In the genomic region with DNA sequence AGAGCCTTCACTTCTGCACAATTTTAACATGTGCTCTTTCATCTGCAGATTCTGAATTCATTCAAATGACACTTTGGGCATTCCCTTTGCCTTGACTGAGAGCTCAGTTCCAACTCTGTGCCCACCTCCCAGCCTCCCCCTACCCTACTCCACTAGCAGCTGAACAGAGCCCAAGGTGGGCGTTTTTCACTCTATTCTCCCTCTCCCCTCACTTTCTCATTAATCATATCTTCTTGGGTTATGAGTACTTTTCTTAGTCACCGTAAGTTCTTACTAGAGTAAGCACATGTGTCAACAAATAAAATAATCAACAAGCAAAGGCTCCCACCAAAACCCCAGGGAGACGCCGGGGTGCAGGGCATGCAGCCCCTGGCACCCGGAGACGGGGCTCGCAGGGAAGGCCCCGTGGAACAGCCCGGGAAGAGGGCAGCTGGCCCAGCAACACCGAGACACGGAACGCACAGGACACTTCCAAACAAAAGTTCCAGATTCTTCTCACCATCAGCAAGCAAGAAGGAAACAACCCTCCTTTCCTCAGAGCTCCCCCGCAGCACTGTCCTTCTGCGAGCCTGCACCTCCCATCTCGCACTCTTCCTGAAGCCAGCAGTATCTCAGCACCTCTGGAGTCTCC, we compare ENCODE assay signal across 15 cellular contexts. TPM values are rescaled to one million over a fixed set of nuclear protein-coding genes. Genes with fewer than 3 reads are reported as not detected.
A peak's percentile ranks its signal among the peaks of the same experiment; 100 is the strongest.
DNase-seq lines count a peak whose midpoint lies in the region; ATAC-seq and TF ChIP-seq lines count a peak whose summit lies in the region.
"Had no signal": no experiment of that assay in that cellular context is flagged by ENCODE, and none has a peak within 500 bp of the region (broad histone marks: within the 10 kb centered on the region; RNA-seq: fewer than 3 reads in every experiment).

No MANE protein-coding gene starts in this region.

- no peak for ATAC-seq in natural killer cell
- no peak for ATAC-seq in natural killer cell treated with Interleukin-12 subunit alpha and Interleukin-12 subunit beta and Interleukin-15 and Interleukin-18, amount 100 ng/mL, for 72 hours
- no peak for ATAC-seq in RWPE2 (ENCODE audit: low read depth)
- ATAC-seq in effector memory CD8-positive, alpha-beta T cell (replicated peaks) = no peak
- no peak for ATAC-seq in sciatic nerve
- no peak for ATAC-seq in GM21825 (IDR thresholded peaks at IDR 0.05; ENCODE audit: unreplicated experiment)
- ATAC-seq in GM18519 (IDR thresholded peaks at IDR 0.05; ENCODE audit: low FRiP score, unreplicated experiment) = no peak

- peaks cover 10% of the 10 kb centered on the region for H3K4me1 ChIP-seq in RWPE2 (ENCODE audit: insufficient read depth, poor library complexity, severe bottlenecking)
- H3K4me1 ChIP-seq: prostate gland had no signal

- no peaks in the 10 kb centered on the region for H3K36me3 Mint-ChIP-seq in natural killer cell
- no peaks in the 10 kb centered on the region for H3K36me3 Mint-ChIP-seq in natural killer cell treated with Interleukin-12 subunit alpha and Interleukin-12 subunit beta and Interleukin-15 and Interleukin-18, amount 100 ng/mL, for 72 hours
- peaks cover 4% of the 10 kb centered on the region for H3K36me3 Mint-ChIP-seq in effector memory CD8-positive, alpha-beta T cell (ENCODE audit: insufficient read depth)
- H3K36me3 Mint-ChIP-seq in type B pancreatic cell = peaks cover under 1% of the 10 kb centered on the region

- H3K9me3 Mint-ChIP-seq in natural killer cell (no peaks in the 10 kb centered on the region), type B pancreatic cell (no peaks in the 10 kb centered on the region)
- no peaks in the 10 kb centered on the region for H3K9me3 Mint-ChIP-seq in natural killer cell treated with Interleukin-12 subunit alpha and Interleukin-12 subunit beta and Interleukin-15 and Interleukin-18, amount 100 ng/mL, for 72 hours
- no peaks in the 10 kb centered on the region for H3K9me3 Mint-ChIP-seq in effector memory CD8-positive, alpha-beta T cell

- intact Hi-C loops in natural killer cell (cut with micrococcal nuclease) (no loop called here), sciatic nerve (cut with DNase I) (no loop called here)

- no peaks in the 10 kb centered on the region for H3K36me3 ChIP-seq in RWPE2 (ENCODE audit: low read depth)
- H3K36me3 ChIP-seq: prostate gland had no signal

- H3K9me3 ChIP-seq in RWPE2 (ENCODE audit: severe bottlenecking) = no peaks in the 10 kb centered on the region
- H3K9me3 ChIP-seq: mucosa of descending colon, prostate gland had no signal

- H3K27ac Mint-ChIP-seq in natural killer cell (peak overlapping the region; percentile 47 to 81), type B pancreatic cell (peak overlapping the region; percentile 53)
- peak overlapping the region in 1 of 2 donors; percentile 83 for H3K27ac Mint-ChIP-seq in natural killer cell treated with Interleukin-12 subunit alpha and Interleukin-12 subunit beta and Interleukin-15 and Interleukin-18, amount 100 ng/mL, for 72 hours
- peak overlapping the region; percentile 88 to 91 for H3K27ac Mint-ChIP-seq in effector memory CD8-positive, alpha-beta T cell

- no peak for TF ChIP-seq CTCF in natural killer cell (IDR thresholded peaks at IDR 0.05)
- no peak for TF ChIP-seq CTCF in RWPE2 (IDR thresholded peaks at IDR 0.05; ENCODE audit: poor library complexity, severe bottlenecking)
- TF ChIP-seq CTCF in type B pancreatic cell (conservative IDR thresholded peaks at IDR 0.05) = no peak

- DNase-seq in natural killer cell (no peak), RWPE2 (ENCODE audit: low spot score) (peak; percentile 71), type B pancreatic cell (ENCODE audit: extremely low spot score, unreplicated experiment) (no peak), sciatic nerve (ENCODE audit: low spot score) (no peak)
- DNase-seq in natural killer cell treated with Interleukin-12 subunit alpha and Interleukin-12 subunit beta and Interleukin-15 and Interleukin-18, amount 100 ng/mL, for 72 hours (ENCODE audit: low spot score) = no peak
- no peak for DNase-seq in effector memory CD8-positive, alpha-beta T cell
- DNase-seq: activated CD8-positive, alpha-beta memory T cell treated with anti-CD3 and anti-CD28 coated beads, Interleukin-2, amount 50 U/mL, for 48 hours; AML-193; effector CD4-positive, alpha-beta T cell; mucosa of descending colon; NCI-H187; Right ventricle myocardium superior had no signal

- no peaks in the 10 kb centered on the region for H3K27me3 ChIP-seq in RWPE2 (ENCODE audit: insufficient read depth, poor library complexity, severe bottlenecking)

- H3K4me3 ChIP-seq in RWPE2 (ENCODE audit: severe bottlenecking) = no peak overlapping the region
- H3K4me3 ChIP-seq: mucosa of descending colon, prostate gland had no signal

- peak overlapping the region; percentile 2 for H3K27ac ChIP-seq in RWPE2 (ENCODE audit: poor library complexity, severe bottlenecking)
- H3K27ac ChIP-seq: prostate gland had no signal

- H3K27me3 Mint-ChIP-seq in natural killer cell (ENCODE audit: low read depth in 2 of 2) (no peaks in the 10 kb centered on the region), type B pancreatic cell (no peaks in the 10 kb centered on the region)
- no peaks in the 10 kb centered on the region for H3K27me3 Mint-ChIP-seq in natural killer cell treated with Interleukin-12 subunit alpha and Interleukin-12 subunit beta and Interleukin-15 and Interleukin-18, amount 100 ng/mL, for 72 hours
- no peaks in the 10 kb centered on the region for H3K27me3 Mint-ChIP-seq in effector memory CD8-positive, alpha-beta T cell

- H3K4me1 Mint-ChIP-seq in natural killer cell = peaks cover 53 to 58% of the 10 kb centered on the region in 2 donors
- peaks cover 44 to 53% of the 10 kb centered on the region in 2 donors for H3K4me1 Mint-ChIP-seq in natural killer cell treated with Interleukin-12 subunit alpha and Interleukin-12 subunit beta and Interleukin-15 and Interleukin-18, amount 100 ng/mL, for 72 hours (ENCODE audit: low read depth in 2 of 2)
- peaks cover 44 to 51% of the 10 kb centered on the region in 2 donors for H3K4me1 Mint-ChIP-seq in effector memory CD8-positive, alpha-beta T cell (ENCODE audit: low read depth in 2 of 2)
- peaks cover 40% of the 10 kb centered on the region for H3K4me1 Mint-ChIP-seq in type B pancreatic cell (ENCODE audit: unreplicated experiment)

- H3K4me3 Mint-ChIP-seq in natural killer cell (no peak overlapping the region), type B pancreatic cell (no peak overlapping the region)
- no peak overlapping the region for H3K4me3 Mint-ChIP-seq in natural killer cell treated with Interleukin-12 subunit alpha and Interleukin-12 subunit beta and Interleukin-15 and Interleukin-18, amount 100 ng/mL, for 72 hours
- peak overlapping the region; percentile 21 to 37 for H3K4me3 Mint-ChIP-seq in effector memory CD8-positive, alpha-beta T cell

RNA-seq across cellular contexts. Expression of a gene that starts 34.1 kb away (rescaled TPM):
- total RNA-seq in natural killer cell (10 to 100 TPM; 30.0 to 35.1 (median 30.3) TPM), type B pancreatic cell (ENCODE audit: low replicate concordance) (18.5 and 22.2 TPM in 2 replicates), sciatic nerve (20.1 TPM)
- total RNA-seq in natural killer cell treated with Interleukin-12 subunit alpha and Interleukin-12 subunit beta and Interleukin-15 and Interleukin-18, amount 100 ng/mL, for 72 hours = 10 to 100 TPM; 22.2 to 53.6 TPM

Comparison
In these comparisons a context has a peak if more than half of its experiments do, and no peak if none do; other contexts are left out.
1. H3K4me3 Mint-ChIP-seq: peak in effector memory CD8-positive, alpha-beta T cell (2 of 2); none in natural killer cell (single experiment), natural killer cell treated with Interleukin-12 subunit alpha and Interleukin-12 subunit beta and Interleukin-15 and Interleukin-18, amount 100 ng/mL, for 72 hours (single experiment) and type B pancreatic cell (single experiment).